Comparison of ENCODE assay signal across 8 cellular contexts in the genomic region with DNA sequence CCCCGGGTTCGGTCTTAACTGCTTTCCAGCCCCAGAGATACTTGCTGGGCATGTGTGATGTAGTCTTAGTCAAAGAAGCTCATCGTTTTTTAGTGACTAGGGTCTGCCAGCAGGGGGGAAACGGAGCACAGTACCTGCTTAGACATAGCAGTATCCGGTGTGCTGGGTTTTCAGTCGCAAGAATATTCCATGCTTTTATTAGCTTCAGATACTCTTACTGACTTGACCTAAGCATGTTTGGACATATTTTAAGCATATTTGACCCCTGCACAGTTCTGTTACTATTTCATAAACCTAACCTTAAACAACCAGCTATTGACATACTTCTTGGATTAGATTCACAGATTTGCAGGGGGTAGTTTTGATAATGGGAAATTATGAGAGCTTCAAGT. TPM values are rescaled to one million over a fixed set of nuclear protein-coding genes. Genes with fewer than 3 reads are reported as not detected.
A peak's percentile ranks its signal among the peaks of the same experiment; 100 is the strongest.
DNase-seq lines count a peak whose midpoint lies in the region; ATAC-seq, FAIRE-seq and TF ChIP-seq lines count a peak whose summit lies in the region.

No MANE protein-coding gene starts in this region.

- no peak overlapping the region for H3K23ac ChIP-seq in H1 (ENCODE audit: insufficient read length)

- peaks cover 8% of the 10 kb centered on the region for H3K23me2 ChIP-seq in H1 (ENCODE audit: low read depth, low read length)

- POLR2A ChIA-PET in H1 (lab: Charles Lee; ENCODE audit: partially characterized antibody) = interaction anchor here (0.6 to 3.7 kb wide), 24 partner anchors 8 to 151 kb away, joined by 3 to 39 read pairs (median 4); partner anchors contain the start of gene CDKAL1

- H3K18ac ChIP-seq in H1 (ENCODE audit: extremely low read depth, low read length) = no peak overlapping the region

- no peak overlapping the region for H3K14ac ChIP-seq in H1 (ENCODE audit: insufficient read length)

- H3K9me3 ChIP-seq in BE2C (no peaks in the 10 kb centered on the region), H1 (ENCODE audit: insufficient read depth in 2 of 2, low read depth in 1 of 2, low read length in 1 of 2) (no peaks in the 10 kb centered on the region), thyroid gland (no peaks in the 10 kb centered on the region)

- H4K20me1 ChIP-seq in H1 (replicated peaks in 1 of 2; ENCODE audit: control insufficient read depth in 1 of 2, insufficient read depth in 2 of 2, low read length in 2 of 2) = peaks cover 15 to 23% of the 10 kb centered on the region in 2 experiments

- peak overlapping the region; percentile 92 to 95 for H3K27ac Mint-ChIP-seq in natural killer cell

- no peak overlapping the region for H3K4ac ChIP-seq in H1 (replicated peaks; ENCODE audit: insufficient read length, low read depth, low read length)

- peak overlapping the region in 3 of 4 experiments; percentile 82 to 96 (median 92); a peak in 6 of 7 replicates for H3K9ac ChIP-seq in H1 (replicated peaks in 1 of 4; ENCODE audit: extremely low read depth in 1 of 4, low read depth in 3 of 4, low read length in 3 of 4)

- H2BK5ac ChIP-seq in H1 (ENCODE audit: low read depth, low read length) = no peak overlapping the region

- no peaks in the 10 kb centered on the region for H3K27me3 Mint-ChIP-seq in natural killer cell (ENCODE audit: low read depth in 2 of 2)

- H4K5ac ChIP-seq in H1 (ENCODE audit: insufficient read length, low read depth, low read length) = no peak overlapping the region

- H3K4me3 Mint-ChIP-seq in natural killer cell = peak overlapping the region; percentile 93

- ATAC-seq in GM19023 (IDR thresholded peaks at IDR 0.05; ENCODE audit: unreplicated experiment) (peak; percentile 19), HG03460 (IDR thresholded peaks at IDR 0.05; ENCODE audit: unreplicated experiment) (peak; percentile 22), natural killer cell (peak in 1 of 3 donors; percentile 23)

- H2AK5ac ChIP-seq in H1 (ENCODE audit: low read depth, low read length) = no peak overlapping the region

- TF ChIP-seq CTCF in BE2C (IDR thresholded peaks at IDR 0.05; ENCODE audit: low read depth, low read length) (peak; percentile 76), H1 (IDR thresholded peaks at IDR 0.05; ENCODE audit: control extremely low read depth in 1 of 3, insufficient read depth in 1 of 3, low read depth in 1 of 3, low read length in 3 of 3) (peak; percentile 5 to 50 (median 35); a peak in 3 of 4 replicates), natural killer cell (IDR thresholded peaks at IDR 0.05) (peak; percentile 61), thyroid gland (IDR thresholded peaks at IDR 0.05) (peak in 5 of 6 experiments; percentile 25 to 59 (median 51))

- no peaks in the 10 kb centered on the region for H3K27me3 ChIP-seq in BE2C
- no peaks in the 10 kb centered on the region; a peak in 1 of 7 replicates for H3K27me3 ChIP-seq in H1 (replicated peaks in 1 of 4; ENCODE audit: control insufficient read depth in 3 of 4, extremely low read depth in 1 of 4, insufficient read depth in 3 of 4, low read length in 3 of 4)
- no peaks in the 10 kb centered on the region for H3K27me3 ChIP-seq in thyroid gland

- H3K4me1 ChIP-seq in BE2C (no peaks in the 10 kb centered on the region; the same call in 1 of the 2 replicates), H1 (replicated peaks in 1 of 4; ENCODE audit: control insufficient read depth in 3 of 4, insufficient read depth in 4 of 4, low read length in 3 of 4) (peaks cover 2 to 5% (median 4%) of the 10 kb centered on the region in 4 experiments; a peak in 4 of 7 replicates), thyroid gland (peaks cover 10 to 11% of the 10 kb centered on the region in 2 donors)

- H3K36me3 Mint-ChIP-seq in natural killer cell = no peaks in the 10 kb centered on the region

- CTCF ChIA-PET in H1 (lab: Charles Lee; ENCODE audit: partially characterized antibody) = interaction anchor here (1.1 to 2.8 kb wide), 15 partner anchors 10 to 126 kb away, joined by 3 to 13 read pairs (median 4); no protein-coding TSS in a partner anchor

- peaks cover 32% of the 10 kb centered on the region for H3K36me3 ChIP-seq in BE2C
- H3K36me3 ChIP-seq in H1 (ENCODE audit: control insufficient read depth in 2 of 4, insufficient read depth in 4 of 4, low read length in 3 of 4) = peaks cover 4 to 21% (median 10%) of the 10 kb centered on the region in 4 experiments; a peak in 5 of 8 replicates
- H3K36me3 ChIP-seq in thyroid gland = no peaks in the 10 kb centered on the region

- H2BK15ac ChIP-seq in H1 (ENCODE audit: low read length) = no peak overlapping the region

- WGBS in H1 (ENCODE audit: extremely low coverage in 1 of 2, insufficient coverage in 1 of 2, insufficient read length in 1 of 2, insufficient replicate concordance in 2 of 2, low coverage in 1 of 2, low lambda C conversion rate in 2 of 2, missing lambda C conversion rate in 1 of 2), 2 experiments = 2% methylated on average over 6 of the region's 6 CpGs; no CpG with 5 or more reads in 1 of the 2 experiments
- WGBS in thyroid gland, 2 donors = 0 to 2% methylated on average over 6 of the region's 6 CpGs

- H3K4me2 ChIP-seq in H1 (ENCODE audit: insufficient read depth in 1 of 2, low read depth in 2 of 2, low read length in 2 of 2) = peak overlapping the region; percentile 60 to 72

- TF ChIP-seq POLR2A in H1 (IDR thresholded peaks at IDR 0.05; ENCODE audit: control extremely low read depth in 1 of 2, low read depth in 2 of 2, low read length in 2 of 2) = no peak; a peak in 1 of 3 replicates
- TF ChIP-seq POLR2A in thyroid gland (IDR thresholded peaks at IDR 0.05) = no peak

- no peak overlapping the region for H4K91ac ChIP-seq in H1 (replicated peaks; ENCODE audit: insufficient read length, low read length)

- no peak overlapping the region for H3K56ac ChIP-seq in H1 (replicated peaks; ENCODE audit: insufficient read length, low read depth, low read length)

- peak; percentile 29 to 52; a peak in 3 of 4 replicates for TF ChIP-seq RAD21 in H1 (IDR thresholded peaks at IDR 0.05 in 1 of 2, conservative IDR thresholded peaks at IDR 0.05 in 1 of 2; ENCODE audit: low read depth in 2 of 2, low read length in 2 of 2)

- peak; percentile 78 for DNase-seq in BE2C
- peak; percentile 94 for DNase-seq in NCI-H82 (lab: John Stamatoyannopoulos, UW)
- DNase-seq in activated CD4-positive, alpha-beta T cell treated with anti-CD3 and anti-CD28 coated beads, Interleukin-2, amount 50 U/mL, for 4 hours = peak; percentile 68 to 72
- no peak for DNase-seq in H1 (ENCODE audit: low read depth in 1 of 2, low spot score in 2 of 2)
- DNase-seq in natural killer cell = peak; percentile 46
- peak; percentile 63 to 66 for DNase-seq in thyroid gland

- FAIRE-seq in H1 (lab: Jason Lieb, UNC) = no peak

- no peak overlapping the region for H2AFZ ChIP-seq in H1 (ENCODE audit: low read length)

- H3K79me2 ChIP-seq in H1 (ENCODE audit: control insufficient read depth in 1 of 2, insufficient read depth in 2 of 2, low read length in 2 of 2) = peaks cover 28 to 62% of the 10 kb centered on the region in 2 experiments

- H3K27ac ChIP-seq in H1 (ENCODE audit: low read depth, low read length) (no peak overlapping the region), thyroid gland (peak overlapping the region; percentile 81 to 92 (median 91))

- H3K4me1 Mint-ChIP-seq in natural killer cell = peaks cover 43 to 53% of the 10 kb centered on the region in 2 donors

- peak overlapping the region; percentile 91; the same call in 1 of the 2 replicates for H2BK12ac ChIP-seq in H1 (ENCODE audit: low read depth, low read length)

- no peaks in the 10 kb centered on the region for H3K9me3 Mint-ChIP-seq in natural killer cell

- H2BK20ac ChIP-seq in H1 (ENCODE audit: low read length) = no peak overlapping the region

- intact Hi-C loops in natural killer cell (cut with micrococcal nuclease) (loop anchor here (1.0 to 5.0 kb wide), 4 partner anchors 82 to 1188 kb away; partner anchors contain the start of gene SOX4), thyroid gland (cut with DNase I) (loop anchor here (5.0 kb wide), 2 partner anchors 112 to 128 kb away; partner anchors contain the start of gene CDKAL1)

- no peak overlapping the region for H2BK120ac ChIP-seq in H1 (replicated peaks; ENCODE audit: low read depth, low read length)

- no peak for TF ChIP-seq EP300 in H1 (IDR thresholded peaks at IDR 0.05; ENCODE audit: borderline replicate concordance in 1 of 2, low read depth in 2 of 2, low read length in 2 of 2)

- peak overlapping the region; percentile 96 for H3K4me3 ChIP-seq in BE2C (ENCODE audit: low read depth, low read length)
- peak overlapping the region; percentile 62 to 88 (median 86) for H3K4me3 ChIP-seq in H1 (ENCODE audit: extremely low read depth in 1 of 4, insufficient read depth in 2 of 4, low read depth in 3 of 4, low read length in 4 of 4)
- peak overlapping the region in 2 of 3 donors; percentile 73 to 86 for H3K4me3 ChIP-seq in thyroid gland (replicated peaks in 1 of 3)

- H3K79me1 ChIP-seq in H1 (ENCODE audit: low read depth, low read length) = peaks cover 5% of the 10 kb centered on the region; the same call in 1 of the 2 replicates

- H4K8ac ChIP-seq in H1 (ENCODE audit: extremely low read depth, insufficient read depth, low read length) = no peak overlapping the region

TF ChIP-seq in H1, 55 proteins besides CTCF, POLR2A, EP300 and RAD21:
- no peak for TF ChIP-seq TEAD4 (IDR thresholded peaks at IDR 0.05; ENCODE audit: low read depth, low read length)
- no peak for TF ChIP-seq SRF (IDR thresholded peaks at IDR 0.05; ENCODE audit: low read depth, low read length)
- no peak for TF ChIP-seq SP4 (IDR thresholded peaks at IDR 0.05; ENCODE audit: low read length)
- no peak for TF ChIP-seq GABPA (IDR thresholded peaks at IDR 0.05; ENCODE audit: borderline replicate concordance, insufficient read depth, low read length)
- TF ChIP-seq SIN3A (conservative IDR thresholded peaks at IDR 0.05 in 1 of 2, IDR thresholded peaks at IDR 0.05 in 1 of 2; ENCODE audit: low read depth in 1 of 2, low read length in 2 of 2) = 0 out of 4 replicates have a peak, but pooled peaks of 1 of the 2 experiments have one; percentile 17
TF ChIP-seq in H1: peak in this region for 1.

RNA-seq across cellular contexts. Expression of gene E2F3, which starts 3.0 kb away (rescaled TPM):
- 10.8 TPM for polyA plus RNA-seq in BE2C (2012; ENCODE audit: insufficient read depth, insufficient read length, low read depth)
- 41.4 and 42.2 TPM in 2 replicates for total RNA-seq in H1 (2021; fragmentation: NEBNext Ultra II Directional; extraction: Animal tissue kit (Norgen Biotek cat#: 25700))
- 10.5 and 14.9 TPM in 2 replicates for polyA plus RNA-seq in H1 (2011; rRNA removed)
- polyA plus RNA-seq in H1 (2011; cell fraction: cytosol; rRNA removed) = 15.7 TPM
- 14.0 TPM for polyA plus RNA-seq in H1 (2011; cell fraction: nucleus; rRNA removed)
- polyA plus RNA-seq in H1 (2012, experiment 1 of 2) = 20.8 to 29.1 TPM (median 25.0 TPM) in 4 replicates
- polyA plus RNA-seq in H1 (2012, experiment 2 of 2) = 6.1 TPM
- 28.1 TPM for polyA plus RNA-seq in H1 (2013, experiment 1 of 2)
- polyA plus RNA-seq in H1 (2013, experiment 2 of 2) = 27.1 TPM
- polyA minus RNA-seq in H1 (2011; rRNA and poly(A)+ RNA removed) = 23.3 and 25.9 TPM in 2 replicates
- polyA minus RNA-seq in H1 (2011; cell fraction: cytosol; rRNA and poly(A)+ RNA removed) = 15.0 TPM
- 20.0 TPM for polyA minus RNA-seq in H1 (2011; cell fraction: nucleus; rRNA and poly(A)+ RNA removed)
- 10 to 100 TPM in 2 of 3 donors, 1 to 10 TPM in 1; 8.2 to 14.7 (median 12.2) TPM for total RNA-seq in natural killer cell
- total RNA-seq in thyroid gland = 10 to 100 TPM in 3 of 4 donors, 1 to 10 TPM in 1; 9.4 to 18.0 (median 12.4) TPM

Comparison
In these comparisons a context has a peak if more than half of its experiments do, and no peak if none do; other contexts are left out.
1. DNase-seq: peak in BE2C (single experiment), NCI-H82 (single experiment), activated CD4-positive, alpha-beta T cell treated with anti-CD3 and anti-CD28 coated beads, Interleukin-2, amount 50 U/mL, for 4 hours (2 of 2), natural killer cell (single experiment) and thyroid gland (2 of 2); none in H1 (0 of 2).
2. Peak in every context shown above with its lines, with median percentiles within 50 percentile points of each other: H3K4me3 ChIP-seq and CTCF ChIP-seq.